8 cellular contexts compared by ENCODE assay signal in genomic region chr17:5019475-5019956, GRCh38. TPM values are rescaled to one million over a fixed set of nuclear protein-coding genes. Genes with fewer than 3 reads are reported as not detected.
DNase-seq lines count a peak whose midpoint lies in the region; ATAC-seq and TF ChIP-seq lines count a peak whose summit lies in the region.

No MANE protein-coding gene starts in this region.

- H3K27ac ChIP-seq in MM.1S (ENCODE audit: low read length): no peak overlapping the region

- ATAC-seq in HG02763 (IDR thresholded peaks at IDR 0.05; ENCODE audit: unreplicated experiment): no peak
- no peak for ATAC-seq in GM18873 (IDR thresholded peaks at IDR 0.05; ENCODE audit: low FRiP score, unreplicated experiment)

- H3K9me3 Mint-ChIP-seq in activated T-helper 2 cell treated with anti-CD3 and anti-CD28 coated beads, Interferon-gamma antibody, Interleukin-2, Interleukin-4, amounts not matched to agents 10 μg/mL and 5 μg/mL and 100 μg/mL, durations not matched to agents 14 hours and 24 hours and 36 hours: no peaks in the 10 kb centered on the region
- H3K9me3 Mint-ChIP-seq in progenitor cell of endocrine pancreas (ENCODE audit: low read depth): no peaks in the 10 kb centered on the region

- no peaks in the 10 kb centered on the region for H3K9me3 ChIP-seq in MM.1S (replicated peaks; ENCODE audit: insufficient read depth, low read length)

- no peaks in the 10 kb centered on the region for H3K9me2 ChIP-seq in MM.1S (replicated peaks; ENCODE audit: insufficient read depth, low read length)

- H3K4me3 Mint-ChIP-seq in activated T-helper 2 cell treated with anti-CD3 and anti-CD28 coated beads, Interferon-gamma antibody, Interleukin-2, Interleukin-4, amounts not matched to agents 10 μg/mL and 5 μg/mL and 100 μg/mL, durations not matched to agents 14 hours and 24 hours and 36 hours (ENCODE audit: low read depth): no peak overlapping the region
- no peak overlapping the region for H3K4me3 Mint-ChIP-seq in progenitor cell of endocrine pancreas (ENCODE audit: low read depth)

- H3K36me3 ChIP-seq in GM06990 (ENCODE audit: control insufficient read depth, insufficient read depth, low read length): peaks cover 33% of the 10 kb centered on the region
- no peaks in the 10 kb centered on the region for H3K36me3 ChIP-seq in MM.1S (replicated peaks; ENCODE audit: insufficient read depth, low read length)

- H4K20me1 ChIP-seq in MM.1S (ENCODE audit: insufficient read depth, low read length): no peaks in the 10 kb centered on the region

- H3K4me3 ChIP-seq in GM06990 (replicated peaks; ENCODE audit: low read depth, low read length): no peak overlapping the region
- no peak overlapping the region for H3K4me3 ChIP-seq in MM.1S (ENCODE audit: low read length)

- no peaks in the 10 kb centered on the region for H3K27me3 Mint-ChIP-seq in activated T-helper 2 cell treated with anti-CD3 and anti-CD28 coated beads, Interferon-gamma antibody, Interleukin-2, Interleukin-4, amounts not matched to agents 10 μg/mL and 5 μg/mL and 100 μg/mL, durations not matched to agents 14 hours and 24 hours and 36 hours (ENCODE audit: low read depth)
- H3K27me3 Mint-ChIP-seq in progenitor cell of endocrine pancreas: no peaks in the 10 kb centered on the region

- H3F3A ChIP-seq in MM.1S (ENCODE audit: insufficient read depth, low read length): no peaks in the 10 kb centered on the region

- H3K4me2 ChIP-seq in MM.1S (ENCODE audit: low read depth, low read length): no peak overlapping the region

- TF ChIP-seq CTCF in GM06990 (IDR thresholded peaks at IDR 0.05; ENCODE audit: insufficient read depth, low read length, poor library complexity, severe bottlenecking) (peak; percentile 38), progenitor cell of endocrine pancreas (IDR thresholded peaks at IDR 0.05; ENCODE audit: unreplicated experiment) (no peak), MM.1S (IDR thresholded peaks at IDR 0.05; ENCODE audit: low read length) (no peak)

- DNase-seq in GM06990 (ENCODE audit: extremely low read depth, insufficient read length) (no peak), M059J (ENCODE audit: low read depth) (peak; percentile 31), progenitor cell of endocrine pancreas (ENCODE audit: low spot score, unreplicated experiment) (no peak), MM.1S (no peak), NCI-H1092 (lab: John Stamatoyannopoulos, UW) (no peak)
- no peak for DNase-seq in activated T-helper 2 cell treated with anti-CD3 and anti-CD28 coated beads, Interferon-gamma antibody, Interleukin-2, Interleukin-4, amounts not matched to agents 10 μg/mL and 5 μg/mL and 100 μg/mL, durations not matched to agents 14 hours and 24 hours and 36 hours (ENCODE audit: low spot score)

- H3K36me3 Mint-ChIP-seq in activated T-helper 2 cell treated with anti-CD3 and anti-CD28 coated beads, Interferon-gamma antibody, Interleukin-2, Interleukin-4, amounts not matched to agents 10 μg/mL and 5 μg/mL and 100 μg/mL, durations not matched to agents 14 hours and 24 hours and 36 hours (ENCODE audit: low read depth): peaks cover 49% of the 10 kb centered on the region
- peaks cover 23% of the 10 kb centered on the region for H3K36me3 Mint-ChIP-seq in progenitor cell of endocrine pancreas (ENCODE audit: insufficient read depth)

- intact Hi-C loops in activated T-helper 2 cell treated with anti-CD3 and anti-CD28 coated beads, Interferon-gamma antibody, Interleukin-2, Interleukin-4, amounts not matched to agents 10 μg/mL and 5 μg/mL and 100 μg/mL, durations not matched to agents 14 hours and 24 hours and 36 hours (cut with micrococcal nuclease): no loop called here

- no peak overlapping the region for H2AFZ ChIP-seq in MM.1S (ENCODE audit: low read length)

- peaks cover 5% of the 10 kb centered on the region for H3K4me1 Mint-ChIP-seq in activated T-helper 2 cell treated with anti-CD3 and anti-CD28 coated beads, Interferon-gamma antibody, Interleukin-2, Interleukin-4, amounts not matched to agents 10 μg/mL and 5 μg/mL and 100 μg/mL, durations not matched to agents 14 hours and 24 hours and 36 hours (ENCODE audit: low read depth)
- H3K4me1 Mint-ChIP-seq in progenitor cell of endocrine pancreas (ENCODE audit: low read depth): no peaks in the 10 kb centered on the region

- H3K27ac Mint-ChIP-seq in activated T-helper 2 cell treated with anti-CD3 and anti-CD28 coated beads, Interferon-gamma antibody, Interleukin-2, Interleukin-4, amounts not matched to agents 10 μg/mL and 5 μg/mL and 100 μg/mL, durations not matched to agents 14 hours and 24 hours and 36 hours: peak overlapping the region; percentile 70
- peak overlapping the region; percentile 60 for H3K27ac Mint-ChIP-seq in progenitor cell of endocrine pancreas

- H3K27me3 ChIP-seq in GM06990 (replicated peaks; ENCODE audit: control insufficient read depth, insufficient read depth, low read length) (no peaks in the 10 kb centered on the region), MM.1S (replicated peaks; ENCODE audit: insufficient read depth, low read length) (no peaks in the 10 kb centered on the region)

- H3K79me2 ChIP-seq in MM.1S (ENCODE audit: low read length): no peaks in the 10 kb centered on the region

- H3K9ac ChIP-seq in MM.1S (ENCODE audit: low read length): no peak overlapping the region

- H3K4me1 ChIP-seq in MM.1S (ENCODE audit: low read length): no peaks in the 10 kb centered on the region

RNA-seq across cellular contexts. Expression of gene SLC52A1, which starts 15.7 kb away (rescaled TPM):
- total RNA-seq in M059J (2014; rRNA removed; shearing (Covaris generic)): 0.32 TPM in 1 of 2 replicates, not detected in the other
- 0.14 TPM in 2 replicates for total RNA-seq in activated T-helper 2 cell treated with anti-CD3 and anti-CD28 coated beads, Interferon-gamma antibody, Interleukin-2, Interleukin-4, amounts not matched to agents 10 μg/mL and 5 μg/mL and 100 μg/mL, durations not matched to agents 14 hours and 24 hours and 36 hours
- not detected in 2 replicates for total RNA-seq in progenitor cell of endocrine pancreas

RNA-seq across cellular contexts. Expression of gene KIF1C, which starts 21.8 kb away (rescaled TPM):
- total RNA-seq in M059J (2014; rRNA removed; shearing (Covaris generic)): 16.0 and 29.8 TPM in 2 replicates
- 51.0 and 51.4 TPM in 2 replicates for total RNA-seq in activated T-helper 2 cell treated with anti-CD3 and anti-CD28 coated beads, Interferon-gamma antibody, Interleukin-2, Interleukin-4, amounts not matched to agents 10 μg/mL and 5 μg/mL and 100 μg/mL, durations not matched to agents 14 hours and 24 hours and 36 hours
- 104 and 111 TPM in 2 replicates for total RNA-seq in progenitor cell of endocrine pancreas

RNA-seq across cellular contexts. Expression of gene INCA1, which starts 22.2 kb away (rescaled TPM):
- not detected in 2 replicates for total RNA-seq in M059J (2014; rRNA removed; shearing (Covaris generic))
- total RNA-seq in activated T-helper 2 cell treated with anti-CD3 and anti-CD28 coated beads, Interferon-gamma antibody, Interleukin-2, Interleukin-4, amounts not matched to agents 10 μg/mL and 5 μg/mL and 100 μg/mL, durations not matched to agents 14 hours and 24 hours and 36 hours: 0.43 and 0.53 TPM in 2 replicates
- 2.8 and 3.3 TPM in 2 replicates for total RNA-seq in progenitor cell of endocrine pancreas

RNA-seq across cellular contexts. Expression of gene CAMTA2, which starts 32.0 kb away (rescaled TPM):
- total RNA-seq in M059J (2014; rRNA removed; shearing (Covaris generic)): 4.8 and 11.0 TPM in 2 replicates
- 90.2 and 92.3 TPM in 2 replicates for total RNA-seq in activated T-helper 2 cell treated with anti-CD3 and anti-CD28 coated beads, Interferon-gamma antibody, Interleukin-2, Interleukin-4, amounts not matched to agents 10 μg/mL and 5 μg/mL and 100 μg/mL, durations not matched to agents 14 hours and 24 hours and 36 hours
- total RNA-seq in progenitor cell of endocrine pancreas: 34.1 and 34.2 TPM in 2 replicates

RNA-seq across cellular contexts. Expression of gene SPAG7, which starts 51.9 kb away (rescaled TPM):
- total RNA-seq in M059J (2014; rRNA removed; shearing (Covaris generic)): 30.0 and 38.4 TPM in 2 replicates
- 66.5 and 70.4 TPM in 2 replicates for total RNA-seq in activated T-helper 2 cell treated with anti-CD3 and anti-CD28 coated beads, Interferon-gamma antibody, Interleukin-2, Interleukin-4, amounts not matched to agents 10 μg/mL and 5 μg/mL and 100 μg/mL, durations not matched to agents 14 hours and 24 hours and 36 hours
- 70.3 and 71.4 TPM in 2 replicates for total RNA-seq in progenitor cell of endocrine pancreas
